ENCODE assay signal across 1 cellular context in the genomic region with DNA sequence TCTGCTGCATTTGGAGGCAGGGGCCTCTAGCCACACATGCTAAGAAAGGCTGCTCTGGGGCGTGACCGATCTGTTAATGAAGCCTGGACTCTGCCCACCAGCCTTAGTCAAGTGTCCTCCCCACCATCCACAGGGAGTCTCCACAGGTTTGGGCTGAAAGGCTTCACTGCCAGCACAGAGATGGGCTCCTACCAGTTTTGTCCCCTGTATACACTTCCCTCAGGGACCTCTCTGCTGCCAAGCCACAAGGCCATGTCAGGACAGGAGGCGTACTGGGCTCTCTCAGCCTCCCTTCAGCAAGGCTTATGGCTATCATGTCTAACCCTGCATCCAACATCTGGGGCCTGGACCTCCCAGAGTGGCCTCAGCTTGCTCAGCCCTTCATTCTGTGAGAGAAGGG.
TF ChIP-seq lines count a peak whose summit lies in the region.

No MANE protein-coding gene starts in this region.

TF ChIP-seq in K562, 482 proteins besides CTCF, POLR2A, EP300 and RAD21 (continued from another document):
- TF ChIP-seq, protein P1, sequence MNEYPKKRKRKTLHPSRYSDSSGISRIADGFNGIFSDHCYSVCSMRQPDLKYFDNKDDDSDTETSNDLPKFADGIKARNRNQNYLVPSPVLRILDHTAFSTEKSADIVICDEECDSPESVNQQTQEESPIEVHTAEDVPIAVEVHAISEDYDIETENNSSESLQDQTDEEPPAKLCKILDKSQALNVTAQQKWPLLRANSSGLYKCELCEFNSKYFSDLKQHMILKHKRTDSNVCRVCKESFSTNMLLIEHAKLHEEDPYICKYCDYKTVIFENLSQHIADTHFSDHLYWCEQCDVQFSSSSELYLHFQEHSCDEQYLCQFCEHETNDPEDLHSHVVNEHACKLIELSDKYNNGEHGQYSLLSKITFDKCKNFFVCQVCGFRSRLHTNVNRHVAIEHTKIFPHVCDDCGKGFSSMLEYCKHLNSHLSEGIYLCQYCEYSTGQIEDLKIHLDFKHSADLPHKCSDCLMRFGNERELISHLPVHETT (CRISPR knock-in tag; conservative IDR thresholded peaks at IDR 0.05 in 1 of 2, IDR thresholded peaks at IDR 0.05 in 1 of 2): no peak
- no peak for TF ChIP-seq HMG20A (CRISPR knock-in tag; conservative IDR thresholded peaks at IDR 0.05)
- no peak for TF ChIP-seq SREBF1 (IDR thresholded peaks at IDR 0.05; ENCODE audit: borderline replicate concordance, low read depth, low read length)
